Comparison of ENCODE assay signal across 8 cellular contexts in genomic region chr1:43453442-43454269, GRCh38. TPM values are rescaled to one million over a fixed set of nuclear protein-coding genes. Genes with fewer than 3 reads are reported as not detected.
DNase-seq lines count a peak whose midpoint lies in the region; ATAC-seq and TF ChIP-seq lines count a peak whose summit lies in the region.

Gene HYI, minus strand, starts transcription at chr1:43453931. Its CDS starts 138 bp downstream, at chr1:43453793.

- peak within 1 kb of the TSS; percentile 78 for H3K4me2 ChIP-seq in skeletal muscle satellite cell (ENCODE audit: low read length)

- H3K9me3 ChIP-seq in WERI-Rb-1 (ENCODE audit: severe bottlenecking) (no peaks in the 10 kb centered on the region), breast epithelium (no peaks in the 10 kb centered on the region), iPS-20b (ENCODE audit: insufficient read depth, low read depth, low read length) (no peaks in the 10 kb centered on the region), skeletal muscle satellite cell (replicated peaks; ENCODE audit: low read length) (no peaks in the 10 kb centered on the region)

- H3K4me1 ChIP-seq in breast epithelium = no peaks in the 10 kb centered on the region
- H3K4me1 ChIP-seq in iPS-20b (ENCODE audit: insufficient read depth, low read length) = peaks cover 7% of the 10 kb centered on the region
- H3K4me1 ChIP-seq in skeletal muscle satellite cell (ENCODE audit: control insufficient read depth, insufficient read depth, low read length) = peaks cover 22% of the 10 kb centered on the region

- DNase-seq in SIG-M5 treated with dmso at 0.1 percent for 504 hours (lab: John Stamatoyannopoulos, UW; ENCODE audit: unreplicated experiment) (peak; percentile 20), SIG-M5 (lab: John Stamatoyannopoulos, UW) (no peak), NCI-H1930 (lab: John Stamatoyannopoulos, UW) (peak; percentile 58 to 64), WERI-Rb-1 (peak; percentile 89), breast epithelium (ENCODE audit: low spot score in 2 of 2) (peak; percentile 75 to 85)

- intact Hi-C loops in breast epithelium (cut with DNase I; ENCODE audit: low total_unique reads) = no loop called here

- H3K9ac ChIP-seq in iPS-20b (ENCODE audit: low read depth, low read length) (peak within 1 kb of the TSS; percentile 78; the same call in 1 of the 2 replicates), skeletal muscle satellite cell (ENCODE audit: low read depth, low read length) (peak within 1 kb of the TSS; percentile 80)

- H3K27me3 ChIP-seq in WERI-Rb-1 (ENCODE audit: insufficient read depth, low read depth, severe bottlenecking) (no peaks in the 10 kb centered on the region), breast epithelium (no peaks in the 10 kb centered on the region), iPS-20b (ENCODE audit: insufficient read depth, low read length) (0 out of 2 replicates have a peak, but pooled peaks cover 7% of the 10 kb centered on the region), skeletal muscle satellite cell (ENCODE audit: control insufficient read depth, insufficient read depth, low read length) (no peaks in the 10 kb centered on the region)

- H3K27ac ChIP-seq in WERI-Rb-1 (peak within 1 kb of the TSS; percentile 86), breast epithelium (peak within 1 kb of the TSS; percentile 92 to 96), iPS-20b (ENCODE audit: low read length) (no peak within 1 kb of the TSS)

- peaks cover 36% of the 10 kb centered on the region for H3K36me3 ChIP-seq in WERI-Rb-1
- H3K36me3 ChIP-seq in breast epithelium = no peaks in the 10 kb centered on the region
- peaks cover 34% of the 10 kb centered on the region for H3K36me3 ChIP-seq in iPS-20b (ENCODE audit: insufficient read depth, low read depth, low read length)
- peaks cover 30% of the 10 kb centered on the region for H3K36me3 ChIP-seq in skeletal muscle satellite cell (ENCODE audit: insufficient read depth, low read length)

- no peak for TF ChIP-seq CTCF in WERI-Rb-1 (IDR thresholded peaks at IDR 0.05; ENCODE audit: low read depth, low read length)
- no peak for TF ChIP-seq CTCF in breast epithelium (IDR thresholded peaks at IDR 0.05)

- no peak for TF ChIP-seq POLR2A in breast epithelium (IDR thresholded peaks at IDR 0.05)

- no peak for ATAC-seq in HG03175 (IDR thresholded peaks at IDR 0.05; ENCODE audit: unreplicated experiment)

- H3K4me3 ChIP-seq in WERI-Rb-1 (ENCODE audit: low read depth, low read length) = peak within 1 kb of the TSS; percentile 76
- peak within 1 kb of the TSS; percentile 57 to 87 (median 74) for H3K4me3 ChIP-seq in breast epithelium
- peak within 1 kb of the TSS; percentile 79 for H3K4me3 ChIP-seq in iPS-20b (ENCODE audit: low read length)
- H3K4me3 ChIP-seq in skeletal muscle satellite cell (ENCODE audit: low read length) = peak within 1 kb of the TSS; percentile 70

RNA-seq across cellular contexts. Expression of gene HYI, which starts in this region (rescaled TPM):
- 10 to 100 TPM; 66.6 to 79.3 (median 70.1) TPM for total RNA-seq in breast epithelium
- 6.8 and 10.6 TPM in 2 replicates for total RNA-seq in skeletal muscle satellite cell (2012; rRNA removed)
